Comparison of ENCODE assay signal across 21 cellular contexts in the genomic region with DNA sequence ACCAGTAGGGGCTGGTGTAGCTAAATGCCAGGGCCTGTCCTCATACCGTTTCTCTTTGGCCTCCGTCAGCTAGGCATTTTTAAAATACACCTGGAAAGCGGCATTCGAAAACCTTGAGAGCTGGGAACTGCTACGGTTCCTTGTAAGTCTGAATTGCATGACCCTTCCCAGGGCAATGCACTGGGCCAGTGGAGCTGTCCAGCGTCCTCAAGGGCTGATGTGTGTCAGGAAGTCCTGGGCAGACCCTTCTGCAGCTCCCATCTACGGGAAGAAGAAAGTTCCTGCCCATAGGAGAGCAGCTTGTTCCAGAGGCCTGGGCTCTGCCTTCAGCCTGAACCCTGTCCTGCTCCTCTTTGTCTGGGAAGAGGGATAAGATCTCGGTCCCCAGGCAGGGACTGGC. TPM values are rescaled to one million over a fixed set of nuclear protein-coding genes. Genes with fewer than 3 reads are reported as not detected.
DNase-seq lines count a peak whose midpoint lies in the region; TF ChIP-seq lines count a peak whose summit lies in the region.
"Had no signal": no experiment of that assay in that cellular context is flagged by ENCODE, and none has a peak within 500 bp of the region (broad histone marks: within the 10 kb centered on the region; RNA-seq: fewer than 3 reads in every experiment).

No MANE protein-coding gene starts in this region.

- no peak overlapping the region for H3K4me2 ChIP-seq in neural progenitor cell
- H3K4me2 ChIP-seq: PC-9 had no signal

- H3K27me3 Mint-ChIP-seq in neural progenitor cell (ENCODE audit: insufficient read depth, low read depth): peaks cover 15% of the 10 kb centered on the region

- no peak overlapping the region for H3K27ac ChIP-seq in neural progenitor cell
- H3K27ac ChIP-seq in thyroid gland: no peak overlapping the region
- H3K27ac ChIP-seq: gastrocnemius medialis, PC-9, WERI-Rb-1 had no signal

- DNase-seq in ELF-1 (ENCODE audit: low read depth, low spot score): peak; percentile 63
- DNase-seq in NB4 (ENCODE audit: low read depth): peak; percentile 42
- peak; percentile 61 for DNase-seq in ecto neural progenitor cell (ENCODE audit: low spot score)
- peak; percentile 74 for DNase-seq in neural progenitor cell (ENCODE audit: low spot score)
- DNase-seq in thyroid gland: no peak
- DNase-seq in amygdala (lab: John Stamatoyannopoulos, UW): no peak
- no peak for DNase-seq in activated CD4-positive, alpha-beta T cell treated with anti-CD3 and anti-CD28 coated beads for 1 hour
- DNase-seq in hepatic stellate cell (ENCODE audit: low spot score): no peak
- DNase-seq: activated naive CD4-positive, alpha-beta T cell; DMS153; gastrocnemius medialis; Karpas-422; NCI-H1436 treated with DMSO at 0.1 percent for 48 hours; NCI-H524; PC-9; small intestine; stimulated activated naive CD4-positive, alpha-beta T cell treated with Interleukin-2 at 50 U/mL for 16 hours; WERI-Rb-1 had no signal

- intact Hi-C loops in thyroid gland (cut with DNase I): no loop called here

- peaks cover 9% of the 10 kb centered on the region for H3K9me3 Mint-ChIP-seq in neural progenitor cell

- H4K20me1 ChIP-seq in neural progenitor cell (ENCODE audit: low read depth): peaks cover 5% of the 10 kb centered on the region

- WGBS in thyroid gland, 2 donors: 46 to 53% methylated on average over 8 of the region's 8 CpGs

- no peak overlapping the region for H2AFZ ChIP-seq in neural progenitor cell (replicated peaks)
- H2AFZ ChIP-seq: PC-9 had no signal

- H3K4me1 ChIP-seq in neural progenitor cell (no peaks in the 10 kb centered on the region), thyroid gland (no peaks in the 10 kb centered on the region)
- H3K4me1 ChIP-seq: gastrocnemius medialis, HAP-1 had no signal

- H3K9me3 ChIP-seq in neural progenitor cell (ENCODE audit: low read depth) (no peaks in the 10 kb centered on the region), thyroid gland (no peaks in the 10 kb centered on the region)
- H3K9me3 ChIP-seq: gastrocnemius medialis, HAP-1 had no signal

- no peaks in the 10 kb centered on the region for H3K79me2 ChIP-seq in neural progenitor cell (ENCODE audit: low read depth)

- H3K4me3 ChIP-seq in NB4 (ENCODE audit: low read depth, low read length) (no peak overlapping the region), neural progenitor cell (no peak overlapping the region), thyroid gland (replicated peaks in 1 of 3) (no peak overlapping the region)
- H3K4me3 ChIP-seq: gastrocnemius medialis, HAP-1, PC-9 had no signal

- no peak overlapping the region for H3K9ac ChIP-seq in neural progenitor cell

- no peak overlapping the region for H3K4me3 Mint-ChIP-seq in neural progenitor cell
- H3K4me3 Mint-ChIP-seq: B cell had no signal

- no peak for TF ChIP-seq POLR2A in NB4 (IDR thresholded peaks at IDR 0.05; ENCODE audit: extremely low read depth, insufficient read length)
- no peak for TF ChIP-seq POLR2A in thyroid gland (IDR thresholded peaks at IDR 0.05)

- TF ChIP-seq CTCF in NB4 (IDR thresholded peaks at IDR 0.05; ENCODE audit: low read depth, low read length) (no peak), neural progenitor cell (IDR thresholded peaks at IDR 0.05) (no peak), thyroid gland (IDR thresholded peaks at IDR 0.05) (no peak)

- H3K27me3 ChIP-seq in neural progenitor cell (no peaks in the 10 kb centered on the region), thyroid gland (no peaks in the 10 kb centered on the region)

- no peak overlapping the region for H3K27ac Mint-ChIP-seq in neural progenitor cell
- H3K27ac Mint-ChIP-seq: B cell had no signal

- no peaks in the 10 kb centered on the region for H3F3A ChIP-seq in neural progenitor cell (ENCODE audit: low read depth)

- H3K36me3 ChIP-seq in neural progenitor cell: no peaks in the 10 kb centered on the region
- H3K36me3 ChIP-seq in thyroid gland: no peaks in the 10 kb centered on the region
- H3K36me3 ChIP-seq: gastrocnemius medialis, HAP-1, WERI-Rb-1 had no signal

- no peaks in the 10 kb centered on the region for H3K36me3 Mint-ChIP-seq in neural progenitor cell

- no peaks in the 10 kb centered on the region for H3K4me1 Mint-ChIP-seq in neural progenitor cell

RNA-seq across cellular contexts. Expression of a gene that starts 34.1 kb away (rescaled TPM):
- total RNA-seq in neural progenitor cell (ENCODE audit: low replicate concordance) (not detected in 2 replicates), thyroid gland (1 to 10 TPM in 1 of 4 donors, under 1 TPM in 2, not detected in 1; 0.54 to 1.3 (median 0.81) TPM)
- total RNA-seq: osteocyte, PC-9 had no signal

RNA-seq across cellular contexts. Expression of a gene that starts 41.9 kb away (rescaled TPM):
- total RNA-seq in neural progenitor cell (ENCODE audit: low replicate concordance) (not detected in 2 replicates), thyroid gland (10 to 100 TPM in 1 of 4 donors, 1 to 10 TPM in 3; 5.0 to 12.6 (median 6.2) TPM)
- total RNA-seq: gastrocnemius medialis, osteocyte had no signal

RNA-seq across cellular contexts. Expression of a gene that starts 58.2 kb away (rescaled TPM):
- total RNA-seq in neural progenitor cell (ENCODE audit: low replicate concordance) (0.04 and 0.34 TPM in 2 replicates), thyroid gland (1 to 10 TPM; 2.7 to 3.7 (median 3.0) TPM)

Comparison
In these comparisons a context has a peak if more than half of its experiments do, and no peak if none do; other contexts are left out.
1. DNase-seq: peak in ELF-1 (single experiment), NB4 (single experiment), ecto neural progenitor cell (single experiment) and neural progenitor cell (single experiment); none in thyroid gland (0 of 2), amygdala (0 of 56), activated CD4-positive, alpha-beta T cell treated with anti-CD3 and anti-CD28 coated beads for 1 hour (single experiment) and hepatic stellate cell (single experiment).